Comparison of ENCODE assay signal across 22 cellular contexts in the genomic region with DNA sequence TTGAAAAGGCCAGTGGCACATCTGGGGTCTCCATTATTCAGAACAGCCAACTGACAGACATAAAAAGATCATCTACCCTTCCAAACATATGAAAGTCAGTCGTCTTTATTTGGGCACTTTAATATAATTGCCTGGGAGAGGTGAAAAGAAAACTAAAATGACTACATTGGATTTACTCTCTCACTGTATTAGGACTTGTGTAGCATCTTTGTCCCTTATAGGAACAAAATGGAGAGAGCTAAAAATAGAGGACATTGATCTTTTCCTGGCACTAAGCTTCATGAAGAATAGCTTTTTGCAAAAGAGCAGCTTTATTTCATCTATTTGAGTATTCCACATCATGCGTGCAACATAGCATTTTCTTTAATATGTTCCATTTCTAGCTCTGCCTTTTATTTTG.
"Had no signal": no experiment of that assay in that cellular context is flagged by ENCODE, and none has a peak within 500 bp of the region (broad histone marks: within the 10 kb centered on the region; RNA-seq: fewer than 3 reads in every experiment).

No MANE protein-coding gene starts in this region.

- H3K4me1 ChIP-seq: esophagus squamous epithelium, gastroesophageal sphincter, left ventricle myocardium inferior, lower lobe of right lung, pancreas, prostate gland, thyroid gland had no signal

- ATAC-seq: gastroesophageal sphincter; left cardiac atrium; lower lobe of right lung; natural killer cell treated with Interleukin-12 subunit alpha and Interleukin-12 subunit beta and Interleukin-15 and Interleukin-18, amount 100 ng/mL, for 72 hours; pancreas; sciatic nerve; stimulated activated memory B cell treated with anti-CD40 and anti-IgM and Interleukin-4, amounts not matched to agents 10 μg/mL and 1 μg/mL and 100 μg/mL, for 72 hours; stimulated activated naive CD8-positive, alpha-beta T cell treated with anti-CD3 and anti-CD28 coated beads, Interleukin-15, amount 100 ng/mL, for 72 hours had no signal

- H3K9me3 ChIP-seq: esophagus squamous epithelium, gastroesophageal sphincter, left ventricle myocardium inferior, lower lobe of right lung, pancreas, prostate gland, spleen, thyroid gland had no signal

- H3K4me3 ChIP-seq: esophagus squamous epithelium, gastroesophageal sphincter, left ventricle myocardium inferior, lower lobe of right lung, neural progenitor cell, pancreas, prostate gland, spleen, thyroid gland had no signal

- DNase-seq: esophagus squamous epithelium; foreskin fibroblast; immature natural killer cell; left cardiac atrium; left ventricle myocardium inferior; lower lobe of right lung; mesenchymal stem cell; midbrain; occipital lobe; pancreas; spleen; stimulated activated CD4-positive, alpha-beta T cell treated with anti-CD3 and anti-CD28 coated beads, Interleukin-15, amount 100 ng/mL, for 24 hours; stimulated activated CD4-positive, alpha-beta T cell treated with anti-CD3 and anti-CD28 coated beads, Interleukin-1b, Interleukin-23, amount 100 ng/mL, for 48 hours; stimulated activated CD4-positive, alpha-beta T cell treated with anti-CD3 and anti-CD28 coated beads, Interleukin-4, amount 100 ng/mL, for 24 hours; stimulated activated naive CD8-positive, alpha-beta T cell treated with anti-CD3 and anti-CD28 coated beads, Interleukin-15, amount 100 ng/mL, for 72 hours; thyroid gland had no signal

- H3K27ac ChIP-seq: esophagus squamous epithelium, gastroesophageal sphincter, left ventricle myocardium inferior, lower lobe of right lung, neural progenitor cell, pancreas, prostate gland, spleen, thyroid gland had no signal

- H3K27me3 ChIP-seq: esophagus squamous epithelium, gastroesophageal sphincter, neural progenitor cell, pancreas, spleen, thyroid gland had no signal
